In genomic region chr20:1779567-1779966, GRCh38 we compare ENCODE assay signal across 21 cellular contexts.
A peak's percentile ranks its signal among the peaks of the same experiment; 100 is the strongest.
DNase-seq lines count a peak whose midpoint lies in the region; FAIRE-seq and TF ChIP-seq lines count a peak whose summit lies in the region.
"Had no signal": no experiment of that assay in that cellular context is flagged by ENCODE, and none has a peak within 500 bp of the region (broad histone marks: within the 10 kb centered on the region; RNA-seq: fewer than 3 reads in every experiment).

No MANE protein-coding gene starts in this region.

- peak overlapping the region; percentile 6 for H3K18ac ChIP-seq in neuronal stem cell (ENCODE audit: low read length)

- no peaks in the 10 kb centered on the region for H3K27me3 ChIP-seq in bronchial epithelial cell (ENCODE audit: control insufficient read depth, insufficient read depth, low read length)
- peaks cover 0 to 48% (median 0%) of the 10 kb centered on the region in 3 experiments for H3K27me3 ChIP-seq in neuronal stem cell (ENCODE audit: control insufficient read depth in 3 of 3, insufficient read depth in 3 of 3, low read depth in 1 of 3, low read length in 3 of 3)
- H3K27me3 ChIP-seq in transverse colon = no peaks in the 10 kb centered on the region

- H2BK15ac ChIP-seq in neuronal stem cell (ENCODE audit: low read length) = no peak overlapping the region

- no peak overlapping the region for H3K23ac ChIP-seq in neuronal stem cell (ENCODE audit: low read depth, low read length, poor library complexity)

- no peak overlapping the region for H4K91ac ChIP-seq in neuronal stem cell (ENCODE audit: low read depth, low read length, poor library complexity)

- H3K4me3 ChIP-seq in bronchial epithelial cell (ENCODE audit: low read depth, low read length) (no peak overlapping the region), neuronal stem cell (ENCODE audit: low read length in 2 of 2) (no peak overlapping the region), transverse colon (no peak overlapping the region)
- H3K4me3 ChIP-seq: A549; BLaER1 treated with 17β-estradiol and CSF1 and Interleukin-3, amounts not matched to agents 10 nM and 100 nM had no signal

- WGBS in neuronal stem cell (ENCODE audit: extremely low coverage in 2 of 2, insufficient read length in 2 of 2, insufficient replicate concordance in 1 of 2), 2 donors = no CpG with 5 or more reads among the region's 5 CpGs
- 90% methylated on average over 2 of the region's 5 CpGs; no CpG with 5 or more reads in 1 of the 2 donors for WGBS in transverse colon (ENCODE audit: low coverage in 1 of 2), 2 donors

- H3K9ac ChIP-seq in neuronal stem cell (ENCODE audit: low read depth, low read length, poor library complexity) = no peak overlapping the region
- H3K9ac ChIP-seq: BLaER1 treated with 17β-estradiol and CSF1 and Interleukin-3, amounts not matched to agents 10 nM and 100 nM had no signal

- peaks cover 2 to 4% of the 10 kb centered on the region in 2 donors for H3K4me1 ChIP-seq in neuronal stem cell (ENCODE audit: control insufficient read depth in 2 of 2, insufficient read depth in 1 of 2, low read depth in 1 of 2, low read length in 2 of 2)
- peaks cover 6 to 13% (median 10%) of the 10 kb centered on the region in 4 donors for H3K4me1 ChIP-seq in transverse colon

- no peaks in the 10 kb centered on the region for H3K9me3 ChIP-seq in neuronal stem cell (replicated peaks in 1 of 2; ENCODE audit: control insufficient read depth in 2 of 2, insufficient read depth in 1 of 2, low read depth in 1 of 2, low read length in 2 of 2)
- no peaks in the 10 kb centered on the region for H3K9me3 ChIP-seq in transverse colon
- H3K9me3 ChIP-seq: A549; BLaER1 treated with 17β-estradiol and CSF1 and Interleukin-3, amounts not matched to agents 10 nM and 100 nM; Caco-2 had no signal

- intact Hi-C loops in transverse colon (cut with DNase I; ENCODE audit: low total_unique reads) = no loop called here

- H2BK5ac ChIP-seq in neuronal stem cell (ENCODE audit: low read length) = no peak overlapping the region

- DNase-seq in NK-92 treated with Interleukin-12 subunit alpha and Interleukin-12 subunit beta, amount 100 ng/mL, for 24 hours (lab: John Stamatoyannopoulos, UW) = peak; percentile 16
- DNase-seq in NK-92 (lab: John Stamatoyannopoulos, UW; ENCODE audit: unreplicated experiment) (no peak), bronchial epithelial cell (ENCODE audit: low read depth) (no peak), neuronal stem cell (ENCODE audit: low spot score) (no peak), NOMO-1 treated with dmso at 0.1 percent for 144 hours (lab: John Stamatoyannopoulos, UW; ENCODE audit: unreplicated experiment) (no peak), transverse colon (no peak)
- DNase-seq: AML-193; Caco-2; Calu3; CD4-positive, alpha-beta T cell; CD8-positive, alpha-beta T cell; DMS79 treated with DMSO at 0.1 percent for 48 hours; GF-D8 had no signal

- H4K8ac ChIP-seq in neuronal stem cell (ENCODE audit: low read depth, low read length) = no peak overlapping the region

- FAIRE-seq in bronchial epithelial cell (lab: Jason Lieb, UNC) = peak; percentile 18
- FAIRE-seq: A549, D721Med, G401.6, GM12891, GM19239 had no signal

- no peak overlapping the region for H2BK12ac ChIP-seq in neuronal stem cell (ENCODE audit: low read length)

- no peak overlapping the region for H3K4ac ChIP-seq in neuronal stem cell (ENCODE audit: low read length)

- H2BK120ac ChIP-seq in neuronal stem cell (ENCODE audit: low read depth, low read length) = no peak overlapping the region

- H3K27ac ChIP-seq in neuronal stem cell (replicated peaks; ENCODE audit: low read length) (no peak overlapping the region), transverse colon (no peak overlapping the region)
- H3K27ac ChIP-seq: 22Rv1; A549; BLaER1 treated with 17β-estradiol and CSF1 and Interleukin-3, amounts not matched to agents 10 nM and 100 nM; C4-2B had no signal

- H3K4me2 ChIP-seq in neuronal stem cell (ENCODE audit: insufficient read depth, low read length, poor library complexity, severe bottlenecking) = no peak overlapping the region
- H3K4me2 ChIP-seq: A549; BLaER1 treated with 17β-estradiol and CSF1 and Interleukin-3, amounts not matched to agents 10 nM and 100 nM had no signal

- TF ChIP-seq POLR2A in transverse colon (IDR thresholded peaks at IDR 0.05) = no peak

- no peaks in the 10 kb centered on the region for H3K36me3 ChIP-seq in bronchial epithelial cell (ENCODE audit: control insufficient read depth, insufficient read depth, low read length)
- H3K36me3 ChIP-seq in neuronal stem cell (replicated peaks in 1 of 2; ENCODE audit: control insufficient read depth in 2 of 2, insufficient read depth in 2 of 2, low read length in 2 of 2) = peaks cover 0 to under 1% of the 10 kb centered on the region in 2 donors
- no peaks in the 10 kb centered on the region for H3K36me3 ChIP-seq in transverse colon
- H3K36me3 ChIP-seq: BLaER1 treated with 17β-estradiol and CSF1 and Interleukin-3, amounts not matched to agents 10 nM and 100 nM had no signal

- in situ Hi-C loops in transverse colon (cut with MboI; ENCODE audit: low pct_ligation_motif_present in 1 of 4, low pct_unique_long_range_greater_than_20kb in 1 of 4, low sequenced_read_pairs in 3 of 4) = loop anchor here in 2 of 4 donors (10.0 to 25.0 kb wide), 2 partner anchors 383 to 395 kb away; no protein-coding TSS in a partner anchor

- no peak overlapping the region for H2AFZ ChIP-seq in neuronal stem cell (ENCODE audit: low read length)

- H3K79me1 ChIP-seq in neuronal stem cell (ENCODE audit: low read depth, low read length) = no peaks in the 10 kb centered on the region

- no peak for TF ChIP-seq EP300 in transverse colon (IDR thresholded peaks at IDR 0.05; ENCODE audit: low read depth)

- TF ChIP-seq CTCF in bronchial epithelial cell (IDR thresholded peaks at IDR 0.05; ENCODE audit: insufficient read depth, low read length, severe bottlenecking) (no peak), transverse colon (IDR thresholded peaks at IDR 0.05) (no peak)

- peak overlapping the region; percentile 27 for H2AK5ac ChIP-seq in neuronal stem cell (ENCODE audit: low read depth, low read length)

- no peak overlapping the region for H3K14ac ChIP-seq in neuronal stem cell (ENCODE audit: low read length)
